Comparison of ENCODE assay signal across 8 cellular contexts in genomic region chrX:73944582-73944947, GRCh38.
DNase-seq lines count a peak whose midpoint lies in the region; ATAC-seq and TF ChIP-seq lines count a peak whose summit lies in the region.

No MANE protein-coding gene starts in this region.

- peak overlapping the region; percentile 67 for H3K4me2 ChIP-seq in DOHH2 (ENCODE audit: low read length)

- ATAC-seq in memory B cell (ENCODE audit: low read depth) (no peak), GM19328 (IDR thresholded peaks at IDR 0.05; ENCODE audit: unreplicated experiment) (no peak), GM19324 (IDR thresholded peaks at IDR 0.05; ENCODE audit: low FRiP score, unreplicated experiment) (no peak)

- H3K4me1 ChIP-seq in DOHH2 (ENCODE audit: control insufficient read depth, low read length), result peaks cover 6% of the 10 kb centered on the region
- peaks cover 5% of the 10 kb centered on the region; the same call in 1 of the 2 replicates for H3K4me1 ChIP-seq in HUES64 (ENCODE audit: insufficient read depth, low read length)
- H3K4me1 ChIP-seq in breast epithelium, result no peaks in the 10 kb centered on the region

- peak overlapping the region; percentile 74 for H3K4me3 ChIP-seq in DOHH2 (ENCODE audit: low read length)
- peak overlapping the region; percentile 99 for H3K4me3 ChIP-seq in HUES64 (ENCODE audit: low read length)
- H3K4me3 ChIP-seq in breast epithelium, result peak overlapping the region; percentile 63 to 87 (median 81)

- no peaks in the 10 kb centered on the region for H3K9me3 ChIP-seq in DOHH2 (ENCODE audit: control insufficient read depth, insufficient read depth, low read length)
- no peaks in the 10 kb centered on the region for H3K9me3 ChIP-seq in HUES64 (ENCODE audit: insufficient read depth, low read depth, low read length)
- no peaks in the 10 kb centered on the region for H3K9me3 ChIP-seq in breast epithelium

- no peaks in the 10 kb centered on the region for H4K20me1 ChIP-seq in DOHH2 (ENCODE audit: control insufficient read depth, insufficient read depth, low read depth, low read length)

- peak overlapping the region; percentile 99 for H3K9ac ChIP-seq in HUES64 (ENCODE audit: low read depth, low read length)

- H3K36me3 Mint-ChIP-seq in memory B cell, result peaks cover 7% of the 10 kb centered on the region

- no peak for TF ChIP-seq POLR2A in breast epithelium (IDR thresholded peaks at IDR 0.05)

- peak overlapping the region; percentile 44 for H3K27ac ChIP-seq in DOHH2 (ENCODE audit: low read depth, low read length)
- peak overlapping the region; percentile 89 for H3K27ac ChIP-seq in HUES64 (ENCODE audit: low read depth, low read length)
- peak overlapping the region; percentile 86 to 92 for H3K27ac ChIP-seq in breast epithelium

- H3K9me2 ChIP-seq in DOHH2 (replicated peaks; ENCODE audit: control insufficient read depth, low read length), result no peaks in the 10 kb centered on the region

- TF ChIP-seq CTCF in DOHH2 (IDR thresholded peaks at IDR 0.05; ENCODE audit: low read depth, low read length, poor library complexity, severe bottlenecking) (no peak), breast epithelium (IDR thresholded peaks at IDR 0.05) (no peak)

- H3K4me3 Mint-ChIP-seq in memory B cell, result peak overlapping the region; percentile 88

- H3K27ac Mint-ChIP-seq in memory B cell, result peak overlapping the region; percentile 85

- no peak for DNase-seq in breast epithelium (ENCODE audit: low spot score in 2 of 2)
- no peak for DNase-seq in memory B cell (ENCODE audit: low spot score in 2 of 2)
- no peak for DNase-seq in ureter (ENCODE audit: low spot score)
- DNase-seq in cerebellar cortex (ENCODE audit: low spot score), result no peak

- peaks cover 53% of the 10 kb centered on the region for H3K79me2 ChIP-seq in DOHH2 (ENCODE audit: control insufficient read depth, low read length)

- WGBS in HUES64, result 0% methylated on average over 4 of the region's 8 CpGs

- no peaks in the 10 kb centered on the region for H3K27me3 Mint-ChIP-seq in memory B cell

- peaks cover 5% of the 10 kb centered on the region for H3K4me1 Mint-ChIP-seq in memory B cell

- intact Hi-C loops in breast epithelium (cut with DNase I; ENCODE audit: low total_unique reads), result no loop called here

- H3K9me3 Mint-ChIP-seq in memory B cell, result no peaks in the 10 kb centered on the region

- no peaks in the 10 kb centered on the region for H3F3A ChIP-seq in DOHH2 (ENCODE audit: control insufficient read depth, insufficient read depth)

- peaks cover 27% of the 10 kb centered on the region for H3K36me3 ChIP-seq in DOHH2 (ENCODE audit: control insufficient read depth, low read length)
- H3K36me3 ChIP-seq in HUES64 (ENCODE audit: insufficient read depth, low read length), result peaks cover 27% of the 10 kb centered on the region
- no peaks in the 10 kb centered on the region for H3K36me3 ChIP-seq in breast epithelium

- H3K27me3 ChIP-seq in DOHH2 (ENCODE audit: control insufficient read depth, low read length) (no peaks in the 10 kb centered on the region), HUES64 (ENCODE audit: insufficient read depth, low read length) (no peaks in the 10 kb centered on the region), breast epithelium (no peaks in the 10 kb centered on the region)
